In the genomic region with DNA sequence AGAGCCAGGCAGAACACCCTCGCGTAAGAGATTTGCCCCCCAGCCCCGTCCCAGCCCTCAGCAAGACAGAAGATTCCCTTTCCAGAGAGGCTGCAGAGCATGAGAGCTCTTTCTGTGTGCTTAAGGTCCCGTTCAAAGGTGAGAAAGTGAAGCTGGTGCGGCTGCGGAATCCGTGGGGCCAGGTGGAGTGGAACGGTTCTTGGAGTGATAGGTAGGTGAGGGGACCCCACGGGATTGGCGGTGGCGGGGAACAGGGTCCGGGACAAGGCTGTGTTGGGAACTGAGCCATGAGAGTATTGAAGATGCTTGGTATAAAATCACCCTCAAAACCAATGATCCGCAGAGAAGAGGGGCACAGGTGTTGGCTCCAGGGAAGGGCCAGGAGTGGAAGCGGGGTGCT, we compare ENCODE assay signal across 18 cellular contexts. TPM values are rescaled to one million over a fixed set of nuclear protein-coding genes. Genes with fewer than 3 reads are reported as not detected.
DNase-seq lines count a peak whose midpoint lies in the region; ATAC-seq, FAIRE-seq and TF ChIP-seq lines count a peak whose summit lies in the region.
"Had no signal": no experiment of that assay in that cellular context is flagged by ENCODE, and none has a peak within 500 bp of the region (broad histone marks: within the 10 kb centered on the region; RNA-seq: fewer than 3 reads in every experiment).

No MANE protein-coding gene starts in this region.

- no peaks in the 10 kb centered on the region for H3K36me3 ChIP-seq in HepG2 (replicated peaks in 1 of 2; ENCODE audit: control insufficient read depth in 1 of 2, insufficient read depth in 2 of 2, low read length in 2 of 2)
- peaks cover 0 to 3% (median 0%) of the 10 kb centered on the region in 4 donors for H3K36me3 ChIP-seq in right lobe of liver
- H3K36me3 ChIP-seq in psoas muscle (ENCODE audit: insufficient read depth in 1 of 2, low read depth in 1 of 2) = peaks cover 4 to 93% of the 10 kb centered on the region in 2 donors
- H3K36me3 ChIP-seq: HAP-1 had no signal

- DNase-seq in HepG2 (ENCODE audit: low spot score) (no peak), right lobe of liver (no peak), left lobe of liver (ENCODE audit: low spot score) (peak; percentile 36), psoas muscle (no peak), KBM-7 (no peak), foreskin melanocyte (no peak)
- DNase-seq in activated CD8-positive, alpha-beta memory T cell treated with anti-CD3 and anti-CD28 coated beads, Interleukin-2, amount 10 ng/mL, durations not matched to agents 7 days and 5 days = no peak
- DNase-seq: AML-193, Calu3, DMS79, GOT3 had no signal

- in situ Hi-C loops in HepG2 (cut with HindIII; ENCODE audit: extremely low pct_ligation_motif_present, low pct_unique_long_range_greater_than_20kb) = no loop called here
- in situ Hi-C loops in KBM-7 (cut with MboI; ENCODE audit: low pct_unique_long_range_greater_than_20kb, low sequenced_read_pairs) = no loop called here

- H3K4me1 ChIP-seq in HepG2 (ENCODE audit: insufficient read depth, low read length) (peaks cover 58% of the 10 kb centered on the region), right lobe of liver (no peaks in the 10 kb centered on the region), psoas muscle (no peaks in the 10 kb centered on the region)
- H3K4me1 ChIP-seq: HAP-1 had no signal

- no peak for FAIRE-seq in HepG2 (lab: Jason Lieb, UNC)
- FAIRE-seq: GM12878, GM18507 had no signal

- H3K4me2 ChIP-seq in HepG2 (ENCODE audit: low read depth, low read length) = no peak overlapping the region
- H3K4me2 ChIP-seq: BLaER1 had no signal

- H3K27me3 ChIP-seq in HepG2 (ENCODE audit: control insufficient read depth in 1 of 2, insufficient read depth in 2 of 2, low read length in 2 of 2) (no peaks in the 10 kb centered on the region), right lobe of liver (no peaks in the 10 kb centered on the region), psoas muscle (ENCODE audit: insufficient read depth in 3 of 3, low read length in 2 of 3) (no peaks in the 10 kb centered on the region)
- H3K27me3 ChIP-seq: BLaER1 had no signal

- TF ChIP-seq EP300 in HepG2 (IDR thresholded peaks at IDR 0.05; ENCODE audit: low read depth in 2 of 2, low read length in 2 of 2) (no peak), HepG2 (CRISPR knock-in tag; IDR thresholded peaks at IDR 0.05; ENCODE audit: borderline replicate concordance) (no peak)

- H3K27ac ChIP-seq in HepG2 (ENCODE audit: extremely low read length, insufficient read depth, low read length) (peak overlapping the region; percentile 27), right lobe of liver (no peak overlapping the region), psoas muscle (peak overlapping the region; percentile 16)
- H3K27ac ChIP-seq: 22Rv1, BLaER1, HL-60 had no signal

- POLR2A ChIA-PET in HepG2 (lab: Yijun Ruan, JAX) = no interaction called here

- 75% methylated on average over 14 of the region's 14 CpGs for WGBS in HepG2 (ENCODE audit: low lambda C conversion rate)
- 84% methylated on average over 12 of the region's 14 CpGs for WGBS in right lobe of liver (ENCODE audit: insufficient coverage, low coverage, low lambda C conversion rate, missing lambda C conversion rate)
- WGBS in psoas muscle, 3 donors = 86 to 88% (median 86%) methylated on average over 14 of the region's 14 CpGs

- no peak overlapping the region for H3K27ac Mint-ChIP-seq in activated CD8-positive, alpha-beta memory T cell treated with anti-CD3 and anti-CD28 coated beads, Interleukin-2, amount 10 ng/mL, durations not matched to agents 7 days and 5 days

- no TSS peak for BruUV-seq in HepG2 (replicated peaks; lab: Mats Ljungman, UMichigan)

- no peak overlapping the region for H3K9ac ChIP-seq in HepG2 (ENCODE audit: insufficient read depth, low read depth, low read length)
- H3K9ac ChIP-seq: BLaER1 had no signal

- TF ChIP-seq RAD21 in HepG2 (CRISPR knock-in tag; IDR thresholded peaks at IDR 0.05) = no peak

- H4K20me1 ChIP-seq in HepG2 (ENCODE audit: insufficient read depth, low read length) = no peaks in the 10 kb centered on the region
- H4K20me1 ChIP-seq: BLaER1 had no signal

- H3K36me3 Mint-ChIP-seq in activated CD8-positive, alpha-beta memory T cell treated with anti-CD3 and anti-CD28 coated beads, Interleukin-2, amount 10 ng/mL, durations not matched to agents 7 days and 5 days = no peaks in the 10 kb centered on the region

- H3K4me3 Mint-ChIP-seq in activated CD8-positive, alpha-beta memory T cell treated with anti-CD3 and anti-CD28 coated beads, Interleukin-2, amount 10 ng/mL, durations not matched to agents 7 days and 5 days = no peak overlapping the region

- CTCF ChIA-PET in HepG2 (lab: Yijun Ruan, JAX; ENCODE audit: low intra/inter-chr PET ratio, low total read pairs) = no interaction called here
- CTCF ChIA-PET in activated CD8-positive, alpha-beta memory T cell treated with anti-CD3 and anti-CD28 coated beads, Interleukin-2, amount 10 ng/mL, durations not matched to agents 7 days and 5 days (lab: Charles Lee) = no interaction called here

- TF ChIP-seq POLR2A in HepG2 (IDR thresholded peaks at IDR 0.05; ENCODE audit: insufficient read depth in 1 of 2, low read depth in 2 of 2, low read length in 2 of 2) = no peak
- no peak for TF ChIP-seq POLR2A in right lobe of liver (IDR thresholded peaks at IDR 0.05)

- no peaks in the 10 kb centered on the region for H3K9me3 Mint-ChIP-seq in activated CD8-positive, alpha-beta memory T cell treated with anti-CD3 and anti-CD28 coated beads, Interleukin-2, amount 10 ng/mL, durations not matched to agents 7 days and 5 days (ENCODE audit: low read depth)

- H3K4me1 Mint-ChIP-seq in activated CD8-positive, alpha-beta memory T cell treated with anti-CD3 and anti-CD28 coated beads, Interleukin-2, amount 10 ng/mL, durations not matched to agents 7 days and 5 days = no peaks in the 10 kb centered on the region

- ATAC-seq in HepG2 = no peak
- no peak for ATAC-seq in right lobe of liver
- ATAC-seq in left lobe of liver = no peak
- ATAC-seq in psoas muscle = peak in 1 of 4 donors; percentile 11
- no peak for ATAC-seq in GM18867 (IDR thresholded peaks at IDR 0.05; ENCODE audit: unreplicated experiment)
- no peak for ATAC-seq in activated CD8-positive, alpha-beta memory T cell treated with anti-CD3 and anti-CD28 coated beads, Interleukin-2, amount 10 ng/mL, durations not matched to agents 7 days and 5 days
- ATAC-seq: GM12878 had no signal

- no peaks in the 10 kb centered on the region for H3K27me3 Mint-ChIP-seq in activated CD8-positive, alpha-beta memory T cell treated with anti-CD3 and anti-CD28 coated beads, Interleukin-2, amount 10 ng/mL, durations not matched to agents 7 days and 5 days

- no peaks in the 10 kb centered on the region for H3K9me3 ChIP-seq in HepG2 (ENCODE audit: low read length)
- no peaks in the 10 kb centered on the region for H3K9me3 ChIP-seq in right lobe of liver
- H3K9me3 ChIP-seq in psoas muscle = no peaks in the 10 kb centered on the region
- H3K9me3 ChIP-seq: BLaER1, HAP-1 had no signal

- TF ChIP-seq CTCF in HepG2 (CRISPR knock-in tag; IDR thresholded peaks at IDR 0.05) (no peak), right lobe of liver (IDR thresholded peaks at IDR 0.05) (no peak), psoas muscle (IDR thresholded peaks at IDR 0.05) (no peak)

- intact Hi-C loops in HepG2 (cut with micrococcal nuclease; ENCODE audit: unreplicated experiment) = no loop called here
- intact Hi-C loops in right lobe of liver (cut with DNase I) = no loop called here
- intact Hi-C loops in psoas muscle (cut with DNase I) = no loop called here

- H3K4me3 ChIP-seq in HepG2 (replicated peaks in 1 of 3; ENCODE audit: insufficient read depth in 1 of 3, low read depth in 2 of 3, low read length in 3 of 3) = no peak overlapping the region
- no peak overlapping the region for H3K4me3 ChIP-seq in right lobe of liver
- H3K4me3 ChIP-seq in psoas muscle = no peak overlapping the region
- H3K4me3 ChIP-seq: BLaER1, GM12878, HAP-1 had no signal

- no peaks in the 10 kb centered on the region for H3K79me2 ChIP-seq in HepG2 (ENCODE audit: insufficient read depth, low read length)

- H2AFZ ChIP-seq in HepG2 (ENCODE audit: low read length) = no peak overlapping the region

TF ChIP-seq in HepG2, 621 proteins besides CTCF, POLR2A, EP300 and RAD21 (continues in another document):
- no peak for TF ChIP-seq ZNF451 (CRISPR knock-in tag; IDR thresholded peaks at IDR 0.05)

RNA-seq across cellular contexts. Expression of a gene that starts 34.8 kb away (rescaled TPM):
- total RNA-seq in HepG2 (2016; rRNA removed; fragmentation: Illumina TruSeq; extraction: Trizol) (0.90 and 1.3 TPM in 2 replicates), right lobe of liver (10 to 100 TPM in 3 of 6 experiments, 1 to 10 TPM in 3; 3.2 to 25.9 (median 13.3) TPM), left lobe of liver (26.4 TPM), psoas muscle (100 to 1,000 TPM; 216 to 413 (median 266) TPM)
- total RNA-seq in HepG2 (2016; cell fraction: cytosol; rRNA removed; fragmentation: Illumina TruSeq; extraction: Trizol; ENCODE audit: low read depth) = 0.51 and 0.71 TPM in 2 replicates
- 0.61 and 1.3 TPM in 2 replicates for total RNA-seq in HepG2 (2016; cell fraction: insoluble cytoplasmic fraction; rRNA removed; fragmentation: Illumina TruSeq; extraction: Trizol)
- total RNA-seq in HepG2 (2016; cell fraction: membrane; rRNA removed; fragmentation: Illumina TruSeq; extraction: Trizol) = 1.4 TPM in 2 replicates
- total RNA-seq in HepG2 (2016; cell fraction: nucleus; rRNA removed; fragmentation: Illumina TruSeq; extraction: Trizol) = 1.7 and 2.9 TPM in 2 replicates
- polyA plus RNA-seq in HepG2 (2011; rRNA removed) (3.7 and 4.6 TPM in 2 replicates), psoas muscle (100 to 1,000 TPM; 114 to 214 (median 154) TPM)
- polyA plus RNA-seq in HepG2 (2011; cell fraction: cytosol; rRNA removed) = 2.0 and 3.1 TPM in 2 replicates
- polyA plus RNA-seq in HepG2 (2011; cell fraction: nucleus; rRNA removed) = 15.5 and 18.2 TPM in 2 replicates
- 1.5 and 2.8 TPM in 2 replicates for polyA plus RNA-seq in HepG2 (2012)
- 0.97 and 0.99 TPM in 2 replicates for polyA plus RNA-seq in HepG2 (2016; cell fraction: cytosol; fragmentation: Illumina TruSeq; extraction: Trizol; ENCODE audit: low read depth)
- 1.1 and 2.3 TPM in 2 replicates for polyA plus RNA-seq in HepG2 (2016; cell fraction: insoluble cytoplasmic fraction; fragmentation: Illumina TruSeq; extraction: Trizol; ENCODE audit: low read depth)
- polyA plus RNA-seq in HepG2 (2016; cell fraction: membrane; fragmentation: Illumina TruSeq; extraction: Trizol; ENCODE audit: low read depth) = 0.72 and 1.1 TPM in 2 replicates
- 3.9 and 5.1 TPM in 2 replicates for polyA plus RNA-seq in HepG2 (2016; cell fraction: nucleus; fragmentation: Illumina TruSeq; extraction: Trizol; ENCODE audit: insufficient read depth, low read depth)
- polyA minus RNA-seq in HepG2 (2011; rRNA and poly(A)+ RNA removed; ENCODE audit: low replicate concordance) = 1.6 and 2.5 TPM in 2 replicates
- polyA minus RNA-seq in HepG2 (2011; cell fraction: cytosol; rRNA and poly(A)+ RNA removed) = 0.79 and 1.1 TPM in 2 replicates
- polyA minus RNA-seq in HepG2 (2011; cell fraction: nucleus; rRNA and poly(A)+ RNA removed) = 1.6 and 2.1 TPM in 2 replicates
- 1 to 10 TPM; 3.6 to 4.6 TPM for total RNA-seq in activated CD8-positive, alpha-beta memory T cell treated with anti-CD3 and anti-CD28 coated beads, Interleukin-2, amount 10 ng/mL, durations not matched to agents 7 days and 5 days

Comparison
In these comparisons a context has a peak if more than half of its experiments do, and no peak if none do; other contexts are left out.
1. H3K27ac ChIP-seq: peak in HepG2 (single experiment) and psoas muscle (single experiment); none in right lobe of liver (0 of 3).